ENCODE assay signal across 17 cellular contexts in the genomic region with DNA sequence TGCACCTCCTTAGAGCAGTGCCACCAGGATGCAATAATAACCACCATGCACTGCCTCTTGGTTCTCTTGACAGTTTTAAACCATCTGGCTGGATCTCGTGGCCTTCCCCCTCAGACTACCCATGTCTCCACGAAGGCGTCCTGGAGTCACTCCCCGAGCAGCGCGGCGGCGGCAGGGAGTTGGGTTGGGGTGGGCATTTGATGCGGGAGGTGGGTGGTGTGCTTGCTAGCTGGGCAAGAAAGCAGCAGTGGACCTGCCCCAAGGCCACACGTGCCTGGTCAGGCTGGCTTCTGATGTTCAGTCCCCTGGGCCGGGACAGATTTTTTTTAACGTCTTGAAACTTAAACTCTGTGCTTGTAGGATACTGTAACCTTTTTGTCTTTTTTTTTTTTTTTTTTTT.
"Had no signal": no experiment of that assay in that cellular context is flagged by ENCODE, and none has a peak within 500 bp of the region (broad histone marks: within the 10 kb centered on the region; RNA-seq: fewer than 3 reads in every experiment).

No MANE protein-coding gene starts in this region.

- DNase-seq: activated CD4-positive, alpha-beta T cell treated with anti-CD3 and anti-CD28 coated beads for 48 hours; activated CD4-positive, CD25-positive, alpha-beta regulatory T cell; activated gamma-delta T cell treated with Interleukin-2 at 50 U/mL for 16 hours; adrenal gland; effector CD4-positive, alpha-beta T cell; gastrocnemius medialis; heart left ventricle; kidney; mammary epithelial cell; nephron progenitor cell; stimulated activated CD4-positive, alpha-beta T cell treated with anti-CD3 and anti-CD28 coated beads, Interleukin-2, amount 100 ng/mL, for 24 hours; T-helper 1 cell; T-helper 9 cell had no signal

- ATAC-seq: activated naive CD4-positive, alpha-beta T cell treated with anti-CD3 and anti-CD28 coated beads, Interleukin-2, amount 50 U/mL, for 72 hours; esophagus mucosa; gastrocnemius medialis; heart left ventricle; left lung had no signal

- H3K9me3 Mint-ChIP-seq: activated naive CD4-positive, alpha-beta T cell treated with anti-CD3 and anti-CD28 coated beads, Interleukin-2, amount 50 U/mL, for 72 hours; activated T-helper 1 cell treated with anti-CD3 and anti-CD28 coated beads, Interleukin-12 subunit alpha, Interleukin-12 subunit beta, Interleukin-2, Interleukin-4 antibody, amounts not matched to agents 30 ng/mL and 10 ng/mL and 1 ng/mL, durations not matched to agents 14 hours and 24 hours and 36 hours; nephron progenitor cell had no signal

- H3K4me3 Mint-ChIP-seq: activated T-helper 1 cell treated with anti-CD3 and anti-CD28 coated beads, Interleukin-12 subunit alpha, Interleukin-12 subunit beta, Interleukin-2, Interleukin-4 antibody, amounts not matched to agents 30 ng/mL and 10 ng/mL and 1 ng/mL, durations not matched to agents 14 hours and 24 hours and 36 hours; nephron progenitor cell had no signal
